1 cellular context compared by ENCODE assay signal in the genomic region with DNA sequence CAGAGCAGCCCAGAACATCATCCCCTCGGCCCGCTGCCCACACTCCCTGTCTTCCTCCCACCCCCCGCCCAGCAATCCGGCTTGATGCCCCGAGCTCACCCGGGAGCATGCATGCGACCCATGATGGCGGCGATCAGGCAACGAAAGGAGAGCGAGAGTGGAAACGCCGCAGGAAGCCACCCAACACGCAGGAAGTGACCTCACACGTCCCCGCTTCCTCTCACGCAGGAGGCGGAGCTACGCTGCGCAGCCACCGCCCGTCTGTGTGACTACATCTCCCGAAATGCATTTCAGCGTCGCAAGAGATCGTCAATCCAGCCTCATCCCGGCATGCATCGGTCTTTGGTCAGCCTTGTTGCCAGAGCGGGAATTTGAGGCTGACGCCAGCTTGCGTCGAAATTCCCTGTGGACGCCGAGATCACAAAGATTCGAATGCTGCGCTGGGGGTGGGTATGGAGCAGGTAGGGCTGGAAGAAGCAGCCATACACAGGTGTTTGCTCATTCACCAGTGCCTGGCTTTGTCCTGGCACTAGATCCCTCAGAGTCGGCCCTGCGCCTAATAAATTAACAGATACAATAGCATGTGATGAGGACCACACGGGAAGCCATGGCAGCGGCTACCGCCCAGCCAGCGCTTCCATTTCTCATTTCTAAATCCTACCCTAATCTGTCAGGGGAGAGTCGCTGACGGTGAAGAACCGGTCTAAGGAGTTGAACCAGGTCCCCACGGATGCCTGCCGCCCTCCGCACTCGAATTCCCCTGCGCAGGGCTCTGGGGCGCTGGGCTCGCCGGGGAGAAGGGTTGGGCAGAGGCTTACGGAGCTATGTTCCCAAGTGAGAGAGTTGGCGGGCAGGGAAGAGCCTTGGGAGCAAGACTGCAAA.
TF ChIP-seq lines count a peak whose summit lies in the region.

A gene (minus strand): TSS at position 148 of the 882 bp plus-strand sequence. CDS start 26 bp downstream, at position 122.

TF ChIP-seq in HepG2, 621 proteins besides CTCF, POLR2A, EP300 and RAD21 (continued from another document and continues in another):
- TF ChIP-seq, protein P1, sequence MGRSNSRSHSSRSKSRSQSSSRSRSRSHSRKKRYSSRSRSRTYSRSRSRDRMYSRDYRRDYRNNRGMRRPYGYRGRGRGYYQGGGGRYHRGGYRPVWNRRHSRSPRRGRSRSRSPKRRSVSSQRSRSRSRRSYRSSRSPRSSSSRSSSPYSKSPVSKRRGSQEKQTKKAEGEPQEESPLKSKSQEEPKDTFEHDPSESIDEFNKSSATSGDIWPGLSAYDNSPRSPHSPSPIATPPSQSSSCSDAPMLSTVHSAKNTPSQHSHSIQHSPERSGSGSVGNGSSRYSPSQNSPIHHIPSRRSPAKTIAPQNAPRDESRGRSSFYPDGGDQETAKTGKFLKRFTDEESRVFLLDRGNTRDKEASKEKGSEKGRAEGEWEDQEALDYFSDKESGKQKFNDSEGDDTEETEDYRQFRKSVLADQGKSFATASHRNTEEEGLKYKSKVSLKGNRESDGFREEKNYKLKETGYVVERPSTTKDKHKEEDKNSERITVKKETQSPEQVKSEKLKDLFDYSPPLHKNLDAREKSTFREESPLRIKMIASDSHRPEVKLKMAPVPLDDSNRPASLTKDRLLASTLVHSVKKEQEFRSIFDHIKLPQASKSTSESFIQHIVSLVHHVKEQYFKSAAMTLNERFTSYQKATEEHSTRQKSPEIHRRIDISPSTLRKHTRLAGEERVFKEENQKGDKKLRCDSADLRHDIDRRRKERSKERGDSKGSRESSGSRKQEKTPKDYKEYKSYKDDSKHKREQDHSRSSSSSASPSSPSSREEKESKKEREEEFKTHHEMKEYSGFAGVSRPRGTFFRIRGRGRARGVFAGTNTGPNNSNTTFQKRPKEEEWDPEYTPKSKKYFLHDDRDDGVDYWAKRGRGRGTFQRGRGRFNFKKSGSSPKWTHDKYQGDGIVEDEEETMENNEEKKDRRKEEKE (IDR thresholded peaks at IDR 0.05), result no peak
- TF ChIP-seq KAT7 (CRISPR knock-in tag; IDR thresholded peaks at IDR 0.05; ENCODE audit: borderline replicate concordance), result peak; percentile 84; the same call in 1 of the 2 replicates
- no peak; the same call in 1 of the 2 replicates for TF ChIP-seq KDM5B (CRISPR knock-in tag; IDR thresholded peaks at IDR 0.05; ENCODE audit: borderline replicate concordance)
- TF ChIP-seq, protein P2, sequence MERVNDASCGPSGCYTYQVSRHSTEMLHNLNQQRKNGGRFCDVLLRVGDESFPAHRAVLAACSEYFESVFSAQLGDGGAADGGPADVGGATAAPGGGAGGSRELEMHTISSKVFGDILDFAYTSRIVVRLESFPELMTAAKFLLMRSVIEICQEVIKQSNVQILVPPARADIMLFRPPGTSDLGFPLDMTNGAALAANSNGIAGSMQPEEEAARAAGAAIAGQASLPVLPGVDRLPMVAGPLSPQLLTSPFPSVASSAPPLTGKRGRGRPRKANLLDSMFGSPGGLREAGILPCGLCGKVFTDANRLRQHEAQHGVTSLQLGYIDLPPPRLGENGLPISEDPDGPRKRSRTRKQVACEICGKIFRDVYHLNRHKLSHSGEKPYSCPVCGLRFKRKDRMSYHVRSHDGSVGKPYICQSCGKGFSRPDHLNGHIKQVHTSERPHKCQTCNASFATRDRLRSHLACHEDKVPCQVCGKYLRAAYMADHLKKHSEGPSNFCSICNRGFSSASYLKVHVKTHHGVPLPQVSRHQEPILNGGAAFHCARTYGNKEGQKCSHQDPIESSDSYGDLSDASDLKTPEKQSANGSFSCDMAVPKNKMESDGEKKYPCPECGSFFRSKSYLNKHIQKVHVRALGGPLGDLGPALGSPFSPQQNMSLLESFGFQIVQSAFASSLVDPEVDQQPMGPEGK (CRISPR knock-in tag; IDR thresholded peaks at IDR 0.05), result 0 out of 2 replicates have a peak, but pooled peaks have one; percentile 28
- TF ChIP-seq ZNF737 (CRISPR knock-in tag; IDR thresholded peaks at IDR 0.05; ENCODE audit: borderline replicate concordance), result no peak
- TF ChIP-seq BRD4 (CRISPR knock-in tag; IDR thresholded peaks at IDR 0.05), result peak; percentile 17; the same call in 1 of the 2 replicates
- TF ChIP-seq, protein P3, sequence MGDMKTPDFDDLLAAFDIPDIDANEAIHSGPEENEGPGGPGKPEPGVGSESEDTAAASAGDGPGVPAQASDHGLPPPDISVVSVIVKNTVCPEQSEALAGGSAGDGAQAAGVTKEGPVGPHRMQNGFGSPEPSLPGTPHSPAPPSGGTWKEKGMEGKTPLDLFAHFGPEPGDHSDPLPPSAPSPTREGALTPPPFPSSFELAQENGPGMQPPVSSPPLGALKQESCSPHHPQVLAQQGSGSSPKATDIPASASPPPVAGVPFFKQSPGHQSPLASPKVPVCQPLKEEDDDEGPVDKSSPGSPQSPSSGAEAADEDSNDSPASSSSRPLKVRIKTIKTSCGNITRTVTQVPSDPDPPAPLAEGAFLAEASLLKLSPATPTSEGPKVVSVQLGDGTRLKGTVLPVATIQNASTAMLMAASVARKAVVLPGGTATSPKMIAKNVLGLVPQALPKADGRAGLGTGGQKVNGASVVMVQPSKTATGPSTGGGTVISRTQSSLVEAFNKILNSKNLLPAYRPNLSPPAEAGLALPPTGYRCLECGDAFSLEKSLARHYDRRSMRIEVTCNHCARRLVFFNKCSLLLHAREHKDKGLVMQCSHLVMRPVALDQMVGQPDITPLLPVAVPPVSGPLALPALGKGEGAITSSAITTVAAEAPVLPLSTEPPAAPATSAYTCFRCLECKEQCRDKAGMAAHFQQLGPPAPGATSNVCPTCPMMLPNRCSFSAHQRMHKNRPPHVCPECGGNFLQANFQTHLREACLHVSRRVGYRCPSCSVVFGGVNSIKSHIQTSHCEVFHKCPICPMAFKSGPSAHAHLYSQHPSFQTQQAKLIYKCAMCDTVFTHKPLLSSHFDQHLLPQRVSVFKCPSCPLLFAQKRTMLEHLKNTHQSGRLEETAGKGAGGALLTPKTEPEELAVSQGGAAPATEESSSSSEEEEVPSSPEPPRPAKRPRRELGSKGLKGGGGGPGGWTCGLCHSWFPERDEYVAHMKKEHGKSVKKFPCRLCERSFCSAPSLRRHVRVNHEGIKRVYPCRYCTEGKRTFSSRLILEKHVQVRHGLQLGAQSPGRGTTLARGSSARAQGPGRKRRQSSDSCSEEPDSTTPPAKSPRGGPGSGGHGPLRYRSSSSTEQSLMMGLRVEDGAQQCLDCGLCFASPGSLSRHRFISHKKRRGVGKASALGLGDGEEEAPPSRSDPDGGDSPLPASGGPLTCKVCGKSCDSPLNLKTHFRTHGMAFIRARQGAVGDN (CRISPR knock-in tag; IDR thresholded peaks at IDR 0.05), result peak; percentile 100
- peak; percentile 73; the same call in 1 of the 2 replicates for TF ChIP-seq HNRNPL (IDR thresholded peaks at IDR 0.05; ENCODE audit: low read depth, low read length)
- TF ChIP-seq SOX13 (IDR thresholded peaks at IDR 0.05), result no peak
- TF ChIP-seq SOX13 (CRISPR knock-in tag; conservative IDR thresholded peaks at IDR 0.05 in 1 of 2, IDR thresholded peaks at IDR 0.05 in 1 of 2), result no peak; a peak in 1 of 4 replicates
- TF ChIP-seq ZBTB20 (CRISPR knock-in tag; IDR thresholded peaks at IDR 0.05; ENCODE audit: borderline replicate concordance, low read depth), result no peak; the same call in 1 of the 2 replicates
- peak; percentile 84 for TF ChIP-seq FOXA3 (CRISPR knock-in tag; IDR thresholded peaks at IDR 0.05)
- TF ChIP-seq MXD4 (CRISPR knock-in tag; IDR thresholded peaks at IDR 0.05), result peak; percentile 58
- 0 out of 2 replicates have a peak, but pooled peaks have one; percentile 32 for TF ChIP-seq HOXA9 (CRISPR knock-in tag; IDR thresholded peaks at IDR 0.05; ENCODE audit: borderline replicate concordance)
- TF ChIP-seq ZNF552 (CRISPR knock-in tag; IDR thresholded peaks at IDR 0.05; ENCODE audit: borderline replicate concordance), result no peak
- TF ChIP-seq ZNF569 (CRISPR knock-in tag; IDR thresholded peaks at IDR 0.05; ENCODE audit: borderline replicate concordance), result no peak
- TF ChIP-seq, protein P4, sequence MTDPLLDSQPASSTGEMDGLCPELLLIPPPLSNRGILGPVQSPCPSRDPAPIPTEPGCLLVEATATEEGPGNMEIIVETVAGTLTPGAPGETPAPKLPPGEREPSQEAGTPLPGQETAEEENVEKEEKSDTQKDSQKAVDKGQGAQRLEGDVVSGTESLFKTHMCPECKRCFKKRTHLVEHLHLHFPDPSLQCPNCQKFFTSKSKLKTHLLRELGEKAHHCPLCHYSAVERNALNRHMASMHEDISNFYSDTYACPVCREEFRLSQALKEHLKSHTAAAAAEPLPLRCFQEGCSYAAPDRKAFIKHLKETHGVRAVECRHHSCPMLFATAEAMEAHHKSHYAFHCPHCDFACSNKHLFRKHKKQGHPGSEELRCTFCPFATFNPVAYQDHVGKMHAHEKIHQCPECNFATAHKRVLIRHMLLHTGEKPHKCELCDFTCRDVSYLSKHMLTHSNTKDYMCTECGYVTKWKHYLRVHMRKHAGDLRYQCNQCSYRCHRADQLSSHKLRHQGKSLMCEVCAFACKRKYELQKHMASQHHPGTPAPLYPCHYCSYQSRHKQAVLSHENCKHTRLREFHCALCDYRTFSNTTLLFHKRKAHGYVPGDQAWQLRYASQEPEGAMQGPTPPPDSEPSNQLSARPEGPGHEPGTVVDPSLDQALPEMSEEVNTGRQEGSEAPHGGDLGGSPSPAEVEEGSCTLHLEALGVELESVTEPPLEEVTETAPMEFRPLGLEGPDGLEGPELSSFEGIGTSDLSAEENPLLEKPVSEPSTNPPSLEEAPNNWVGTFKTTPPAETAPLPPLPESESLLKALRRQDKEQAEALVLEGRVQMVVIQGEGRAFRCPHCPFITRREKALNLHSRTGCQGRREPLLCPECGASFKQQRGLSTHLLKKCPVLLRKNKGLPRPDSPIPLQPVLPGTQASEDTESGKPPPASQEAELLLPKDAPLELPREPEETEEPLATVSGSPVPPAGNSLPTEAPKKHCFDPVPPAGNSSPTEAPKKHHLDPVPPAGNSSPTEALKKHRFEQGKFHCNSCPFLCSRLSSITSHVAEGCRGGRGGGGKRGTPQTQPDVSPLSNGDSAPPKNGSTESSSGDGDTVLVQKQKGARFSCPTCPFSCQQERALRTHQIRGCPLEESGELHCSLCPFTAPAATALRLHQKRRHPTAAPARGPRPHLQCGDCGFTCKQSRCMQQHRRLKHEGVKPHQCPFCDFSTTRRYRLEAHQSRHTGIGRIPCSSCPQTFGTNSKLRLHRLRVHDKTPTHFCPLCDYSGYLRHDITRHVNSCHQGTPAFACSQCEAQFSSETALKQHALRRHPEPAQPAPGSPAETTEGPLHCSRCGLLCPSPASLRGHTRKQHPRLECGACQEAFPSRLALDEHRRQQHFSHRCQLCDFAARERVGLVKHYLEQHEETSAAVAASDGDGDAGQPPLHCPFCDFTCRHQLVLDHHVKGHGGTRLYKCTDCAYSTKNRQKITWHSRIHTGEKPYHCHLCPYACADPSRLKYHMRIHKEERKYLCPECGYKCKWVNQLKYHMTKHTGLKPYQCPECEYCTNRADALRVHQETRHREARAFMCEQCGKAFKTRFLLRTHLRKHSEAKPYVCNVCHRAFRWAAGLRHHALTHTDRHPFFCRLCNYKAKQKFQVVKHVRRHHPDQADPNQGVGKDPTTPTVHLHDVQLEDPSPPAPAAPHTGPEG (CRISPR knock-in tag; IDR thresholded peaks at IDR 0.05), result peak; percentile 78; the same call in 1 of the 2 replicates
- TF ChIP-seq ZFP62 (CRISPR knock-in tag; IDR thresholded peaks at IDR 0.05), result no peak
- TF ChIP-seq ZNF547 (CRISPR knock-in tag; IDR thresholded peaks at IDR 0.05), result peak; percentile 77; the same call in 1 of the 2 replicates
- TF ChIP-seq PTBP1 (IDR thresholded peaks at IDR 0.05; ENCODE audit: low read depth, low read length, poor library complexity, severe bottlenecking), result peak; percentile 49
- TF ChIP-seq, protein P5, sequence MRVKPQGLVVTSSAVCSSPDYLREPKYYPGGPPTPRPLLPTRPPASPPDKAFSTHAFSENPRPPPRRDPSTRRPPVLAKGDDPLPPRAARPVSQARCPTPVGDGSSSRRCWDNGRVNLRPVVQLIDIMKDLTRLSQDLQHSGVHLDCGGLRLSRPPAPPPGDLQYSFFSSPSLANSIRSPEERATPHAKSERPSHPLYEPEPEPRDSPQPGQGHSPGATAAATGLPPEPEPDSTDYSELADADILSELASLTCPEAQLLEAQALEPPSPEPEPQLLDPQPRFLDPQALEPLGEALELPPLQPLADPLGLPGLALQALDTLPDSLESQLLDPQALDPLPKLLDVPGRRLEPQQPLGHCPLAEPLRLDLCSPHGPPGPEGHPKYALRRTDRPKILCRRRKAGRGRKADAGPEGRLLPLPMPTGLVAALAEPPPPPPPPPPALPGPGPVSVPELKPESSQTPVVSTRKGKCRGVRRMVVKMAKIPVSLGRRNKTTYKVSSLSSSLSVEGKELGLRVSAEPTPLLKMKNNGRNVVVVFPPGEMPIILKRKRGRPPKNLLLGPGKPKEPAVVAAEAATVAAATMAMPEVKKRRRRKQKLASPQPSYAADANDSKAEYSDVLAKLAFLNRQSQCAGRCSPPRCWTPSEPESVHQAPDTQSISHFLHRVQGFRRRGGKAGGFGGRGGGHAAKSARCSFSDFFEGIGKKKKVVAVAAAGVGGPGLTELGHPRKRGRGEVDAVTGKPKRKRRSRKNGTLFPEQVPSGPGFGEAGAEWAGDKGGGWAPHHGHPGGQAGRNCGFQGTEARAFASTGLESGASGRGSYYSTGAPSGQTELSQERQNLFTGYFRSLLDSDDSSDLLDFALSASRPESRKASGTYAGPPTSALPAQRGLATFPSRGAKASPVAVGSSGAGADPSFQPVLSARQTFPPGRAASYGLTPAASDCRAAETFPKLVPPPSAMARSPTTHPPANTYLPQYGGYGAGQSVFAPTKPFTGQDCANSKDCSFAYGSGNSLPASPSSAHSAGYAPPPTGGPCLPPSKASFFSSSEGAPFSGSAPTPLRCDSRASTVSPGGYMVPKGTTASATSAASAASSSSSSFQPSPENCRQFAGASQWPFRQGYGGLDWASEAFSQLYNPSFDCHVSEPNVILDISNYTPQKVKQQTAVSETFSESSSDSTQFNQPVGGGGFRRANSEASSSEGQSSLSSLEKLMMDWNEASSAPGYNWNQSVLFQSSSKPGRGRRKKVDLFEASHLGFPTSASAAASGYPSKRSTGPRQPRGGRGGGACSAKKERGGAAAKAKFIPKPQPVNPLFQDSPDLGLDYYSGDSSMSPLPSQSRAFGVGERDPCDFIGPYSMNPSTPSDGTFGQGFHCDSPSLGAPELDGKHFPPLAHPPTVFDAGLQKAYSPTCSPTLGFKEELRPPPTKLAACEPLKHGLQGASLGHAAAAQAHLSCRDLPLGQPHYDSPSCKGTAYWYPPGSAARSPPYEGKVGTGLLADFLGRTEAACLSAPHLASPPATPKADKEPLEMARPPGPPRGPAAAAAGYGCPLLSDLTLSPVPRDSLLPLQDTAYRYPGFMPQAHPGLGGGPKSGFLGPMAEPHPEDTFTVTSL (CRISPR knock-in tag; IDR thresholded peaks at IDR 0.05; ENCODE audit: borderline replicate concordance), result no peak
